In the genomic region with DNA sequence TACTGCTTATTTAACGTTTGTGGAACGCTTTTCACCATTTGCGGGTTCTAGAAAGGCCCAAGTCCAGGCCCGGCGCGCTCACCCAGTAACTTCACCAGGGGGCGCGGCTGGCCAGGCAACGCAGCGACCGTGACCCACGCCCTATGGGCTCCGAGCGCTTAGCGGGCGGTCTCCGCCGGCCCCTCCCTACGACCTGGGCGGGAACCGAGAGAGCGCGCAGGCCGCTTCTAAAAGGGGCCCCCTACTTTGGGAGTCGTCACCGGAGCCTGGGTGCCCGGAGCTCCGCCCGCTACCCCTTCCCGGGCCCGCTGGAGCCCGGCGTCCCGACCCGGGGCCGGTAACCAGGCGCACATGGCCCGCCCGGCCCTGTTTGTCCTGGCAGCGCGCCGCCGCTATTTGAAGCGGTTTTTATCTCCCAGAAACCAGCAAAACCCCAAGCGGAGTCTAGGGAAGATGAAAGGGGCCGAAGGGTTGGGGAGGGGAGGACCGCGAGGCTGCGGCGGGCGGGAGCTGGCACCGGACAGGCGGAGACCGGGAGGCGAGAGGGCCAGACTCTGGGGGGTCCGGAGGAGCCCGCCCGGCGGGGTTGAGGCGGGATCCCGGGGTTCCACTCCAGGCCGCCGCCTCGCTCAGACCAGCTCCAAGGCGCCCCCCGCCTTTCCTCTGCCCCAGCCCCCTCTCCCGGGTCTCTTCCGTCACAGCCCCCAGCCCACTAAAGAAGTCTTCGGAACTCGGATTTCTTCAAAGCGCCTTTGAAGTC, we compare ENCODE assay signal across 1 cellular context.
TF ChIP-seq lines count a peak whose summit lies in the region.

No MANE protein-coding gene starts in this region.

TF ChIP-seq in HepG2, 621 proteins besides CTCF, POLR2A, EP300 and RAD21 (continued from another document and continues in another):
- TF ChIP-seq, protein P1, sequence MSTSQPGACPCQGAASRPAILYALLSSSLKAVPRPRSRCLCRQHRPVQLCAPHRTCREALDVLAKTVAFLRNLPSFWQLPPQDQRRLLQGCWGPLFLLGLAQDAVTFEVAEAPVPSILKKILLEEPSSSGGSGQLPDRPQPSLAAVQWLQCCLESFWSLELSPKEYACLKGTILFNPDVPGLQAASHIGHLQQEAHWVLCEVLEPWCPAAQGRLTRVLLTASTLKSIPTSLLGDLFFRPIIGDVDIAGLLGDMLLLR (CRISPR knock-in tag; IDR thresholded peaks at IDR 0.05), result peak; percentile 66; the same call in 1 of the 2 replicates
- TF ChIP-seq CAMTA2 (CRISPR knock-in tag; IDR thresholded peaks at IDR 0.05; ENCODE audit: borderline replicate concordance) (peak; percentile 97; the same call in 1 of the 2 replicates), ZFAT (CRISPR knock-in tag; conservative IDR thresholded peaks at IDR 0.05) (0 out of 2 replicates have a peak, but pooled peaks have one; percentile 18), NR2F1 (CRISPR knock-in tag; IDR thresholded peaks at IDR 0.05) (peak; percentile 42 to 63; a peak in 1 of 4 replicates), FLYWCH1 (CRISPR knock-in tag; IDR thresholded peaks at IDR 0.05) (no peak), ZNF879 (CRISPR knock-in tag; IDR thresholded peaks at IDR 0.05) (0 out of 2 replicates have a peak, but pooled peaks have one; percentile 31), REPIN1 (CRISPR knock-in tag; IDR thresholded peaks at IDR 0.05; ENCODE audit: borderline replicate concordance, low read depth) (peak; percentile 80; the same call in 1 of the 2 replicates), ZNF235 (CRISPR knock-in tag; IDR thresholded peaks at IDR 0.05; ENCODE audit: borderline replicate concordance) (no peak; the same call in 1 of the 2 replicates), ZNF263 (CRISPR knock-in tag; IDR thresholded peaks at IDR 0.05) (0 out of 2 replicates have a peak, but pooled peaks have one; percentile 34), IRF2 (CRISPR knock-in tag; IDR thresholded peaks at IDR 0.05) (peak; percentile 46; the same call in 1 of the 2 replicates), GATAD2A (CRISPR knock-in tag; IDR thresholded peaks at IDR 0.05) (peak; percentile 59), ZNF430 (CRISPR knock-in tag; IDR thresholded peaks at IDR 0.05) (peak; percentile 70; the same call in 1 of the 2 replicates), DMAP1 (CRISPR knock-in tag; IDR thresholded peaks at IDR 0.05) (peak; percentile 88), ELF4 (CRISPR knock-in tag; IDR thresholded peaks at IDR 0.05; ENCODE audit: borderline replicate concordance) (peak; percentile 74; the same call in 1 of the 2 replicates), CENPX (CRISPR knock-in tag; IDR thresholded peaks at IDR 0.05) (no peak), ZNF598 (CRISPR knock-in tag; IDR thresholded peaks at IDR 0.05; ENCODE audit: borderline replicate concordance) (peak; percentile 55; the same call in 1 of the 2 replicates), GABPA (IDR thresholded peaks at IDR 0.05; ENCODE audit: low read depth, low read length) (no peak), GABPA (CRISPR knock-in tag; IDR thresholded peaks at IDR 0.05; ENCODE audit: low read depth) (peak; percentile 55; the same call in 1 of the 2 replicates), TGIF2 (CRISPR knock-in tag; IDR thresholded peaks at IDR 0.05) (peak; percentile 56), MAZ (IDR thresholded peaks at IDR 0.05; ENCODE audit: borderline replicate concordance, low read depth, low read length) (peak; percentile 71; the same call in 1 of the 2 replicates), MAZ (CRISPR knock-in tag; IDR thresholded peaks at IDR 0.05; ENCODE audit: low read depth) (peak; percentile 94), FIP1L1 (IDR thresholded peaks at IDR 0.05; ENCODE audit: borderline replicate concordance, insufficient read depth, low read depth, low read length) (no peak), ZBTB1 (CRISPR knock-in tag; IDR thresholded peaks at IDR 0.05; ENCODE audit: borderline replicate concordance) (no peak), PHF8 (CRISPR knock-in tag; IDR thresholded peaks at IDR 0.05) (peak; percentile 78), ZNF703 (CRISPR knock-in tag; IDR thresholded peaks at IDR 0.05; ENCODE audit: borderline replicate concordance) (peak; percentile 68), NONO (IDR thresholded peaks at IDR 0.05) (no peak), NONO (CRISPR knock-in tag; conservative IDR thresholded peaks at IDR 0.05) (peak; percentile 60; the same call in 1 of the 2 replicates)
- TF ChIP-seq, protein P2, sequence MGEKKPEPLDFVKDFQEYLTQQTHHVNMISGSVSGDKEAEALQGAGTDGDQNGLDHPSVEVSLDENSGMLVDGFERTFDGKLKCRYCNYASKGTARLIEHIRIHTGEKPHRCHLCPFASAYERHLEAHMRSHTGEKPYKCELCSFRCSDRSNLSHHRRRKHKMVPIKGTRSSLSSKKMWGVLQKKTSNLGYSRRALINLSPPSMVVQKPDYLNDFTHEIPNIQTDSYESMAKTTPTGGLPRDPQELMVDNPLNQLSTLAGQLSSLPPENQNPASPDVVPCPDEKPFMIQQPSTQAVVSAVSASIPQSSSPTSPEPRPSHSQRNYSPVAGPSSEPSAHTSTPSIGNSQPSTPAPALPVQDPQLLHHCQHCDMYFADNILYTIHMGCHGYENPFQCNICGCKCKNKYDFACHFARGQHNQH (CRISPR knock-in tag; IDR thresholded peaks at IDR 0.05), result peak; percentile 71
- TF ChIP-seq, protein P3, sequence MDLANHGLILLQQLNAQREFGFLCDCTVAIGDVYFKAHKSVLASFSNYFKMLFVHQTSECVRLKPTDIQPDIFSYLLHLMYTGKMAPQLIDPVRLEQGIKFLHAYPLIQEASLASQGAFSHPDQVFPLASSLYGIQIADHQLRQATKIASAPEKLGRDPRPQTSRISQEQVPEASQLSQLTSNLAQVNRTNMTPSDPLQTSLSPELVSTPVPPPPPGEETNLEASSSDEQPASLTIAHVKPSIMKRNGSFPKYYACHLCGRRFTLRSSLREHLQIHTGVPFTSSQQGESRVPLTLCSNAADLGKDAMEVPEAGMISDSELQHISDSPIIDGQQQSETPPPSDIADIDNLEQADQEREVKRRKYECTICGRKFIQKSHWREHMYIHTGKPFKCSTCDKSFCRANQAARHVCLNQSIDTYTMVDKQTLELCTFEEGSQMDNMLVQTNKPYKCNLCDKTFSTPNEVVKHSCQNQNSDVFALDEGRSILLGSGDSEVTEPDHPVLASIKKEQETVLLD (CRISPR knock-in tag; IDR thresholded peaks at IDR 0.05; ENCODE audit: low read depth), result peak; percentile 68; the same call in 1 of the 2 replicates
- TF ChIP-seq, protein P4, sequence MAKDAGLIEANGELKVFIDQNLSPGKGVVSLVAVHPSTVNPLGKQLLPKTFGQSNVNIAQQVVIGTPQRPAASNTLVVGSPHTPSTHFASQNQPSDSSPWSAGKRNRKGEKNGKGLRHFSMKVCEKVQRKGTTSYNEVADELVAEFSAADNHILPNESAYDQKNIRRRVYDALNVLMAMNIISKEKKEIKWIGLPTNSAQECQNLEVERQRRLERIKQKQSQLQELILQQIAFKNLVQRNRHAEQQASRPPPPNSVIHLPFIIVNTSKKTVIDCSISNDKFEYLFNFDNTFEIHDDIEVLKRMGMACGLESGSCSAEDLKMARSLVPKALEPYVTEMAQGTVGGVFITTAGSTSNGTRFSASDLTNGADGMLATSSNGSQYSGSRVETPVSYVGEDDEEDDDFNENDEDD (CRISPR knock-in tag; IDR thresholded peaks at IDR 0.05; ENCODE audit: borderline replicate concordance), result peak; percentile 83; the same call in 1 of the 2 replicates
- TF ChIP-seq, protein P5, sequence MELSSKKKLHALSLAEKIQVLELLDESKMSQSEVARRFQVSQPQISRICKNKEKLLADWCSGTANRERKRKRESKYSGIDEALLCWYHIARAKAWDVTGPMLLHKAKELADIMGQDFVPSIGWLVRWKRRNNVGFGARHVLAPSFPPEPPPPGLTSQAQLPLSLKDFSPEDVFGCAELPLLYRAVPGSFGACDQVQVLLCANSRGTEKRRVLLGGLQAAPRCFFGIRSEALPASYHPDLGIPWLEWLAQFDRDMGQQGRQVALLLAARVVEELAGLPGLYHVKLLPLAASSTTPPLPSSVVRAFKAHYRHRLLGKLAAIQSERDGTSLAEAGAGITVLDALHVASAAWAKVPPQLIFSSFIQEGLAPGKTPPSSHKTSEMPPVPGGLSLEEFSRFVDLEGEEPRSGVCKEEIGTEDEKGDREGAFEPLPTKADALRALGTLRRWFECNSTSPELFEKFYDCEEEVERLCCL (CRISPR knock-in tag; IDR thresholded peaks at IDR 0.05; ENCODE audit: borderline replicate concordance), result no peak
- TF ChIP-seq, protein P6, sequence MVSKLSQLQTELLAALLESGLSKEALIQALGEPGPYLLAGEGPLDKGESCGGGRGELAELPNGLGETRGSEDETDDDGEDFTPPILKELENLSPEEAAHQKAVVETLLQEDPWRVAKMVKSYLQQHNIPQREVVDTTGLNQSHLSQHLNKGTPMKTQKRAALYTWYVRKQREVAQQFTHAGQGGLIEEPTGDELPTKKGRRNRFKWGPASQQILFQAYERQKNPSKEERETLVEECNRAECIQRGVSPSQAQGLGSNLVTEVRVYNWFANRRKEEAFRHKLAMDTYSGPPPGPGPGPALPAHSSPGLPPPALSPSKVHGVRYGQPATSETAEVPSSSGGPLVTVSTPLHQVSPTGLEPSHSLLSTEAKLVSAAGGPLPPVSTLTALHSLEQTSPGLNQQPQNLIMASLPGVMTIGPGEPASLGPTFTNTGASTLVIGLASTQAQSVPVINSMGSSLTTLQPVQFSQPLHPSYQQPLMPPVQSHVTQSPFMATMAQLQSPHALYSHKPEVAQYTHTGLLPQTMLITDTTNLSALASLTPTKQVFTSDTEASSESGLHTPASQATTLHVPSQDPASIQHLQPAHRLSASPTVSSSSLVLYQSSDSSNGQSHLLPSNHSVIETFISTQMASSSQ (IDR thresholded peaks at IDR 0.05; ENCODE audit: low read depth), result peak; percentile 13; the same call in 1 of the 2 replicates
- TF ChIP-seq, protein P6 (CRISPR knock-in tag; IDR thresholded peaks at IDR 0.05; ENCODE audit: borderline replicate concordance), result peak; percentile 49; the same call in 1 of the 2 replicates
- TF ChIP-seq, protein P7, sequence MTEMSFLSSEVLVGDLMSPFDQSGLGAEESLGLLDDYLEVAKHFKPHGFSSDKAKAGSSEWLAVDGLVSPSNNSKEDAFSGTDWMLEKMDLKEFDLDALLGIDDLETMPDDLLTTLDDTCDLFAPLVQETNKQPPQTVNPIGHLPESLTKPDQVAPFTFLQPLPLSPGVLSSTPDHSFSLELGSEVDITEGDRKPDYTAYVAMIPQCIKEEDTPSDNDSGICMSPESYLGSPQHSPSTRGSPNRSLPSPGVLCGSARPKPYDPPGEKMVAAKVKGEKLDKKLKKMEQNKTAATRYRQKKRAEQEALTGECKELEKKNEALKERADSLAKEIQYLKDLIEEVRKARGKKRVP (CRISPR knock-in tag; IDR thresholded peaks at IDR 0.05), result no peak
- TF ChIP-seq, protein P8, sequence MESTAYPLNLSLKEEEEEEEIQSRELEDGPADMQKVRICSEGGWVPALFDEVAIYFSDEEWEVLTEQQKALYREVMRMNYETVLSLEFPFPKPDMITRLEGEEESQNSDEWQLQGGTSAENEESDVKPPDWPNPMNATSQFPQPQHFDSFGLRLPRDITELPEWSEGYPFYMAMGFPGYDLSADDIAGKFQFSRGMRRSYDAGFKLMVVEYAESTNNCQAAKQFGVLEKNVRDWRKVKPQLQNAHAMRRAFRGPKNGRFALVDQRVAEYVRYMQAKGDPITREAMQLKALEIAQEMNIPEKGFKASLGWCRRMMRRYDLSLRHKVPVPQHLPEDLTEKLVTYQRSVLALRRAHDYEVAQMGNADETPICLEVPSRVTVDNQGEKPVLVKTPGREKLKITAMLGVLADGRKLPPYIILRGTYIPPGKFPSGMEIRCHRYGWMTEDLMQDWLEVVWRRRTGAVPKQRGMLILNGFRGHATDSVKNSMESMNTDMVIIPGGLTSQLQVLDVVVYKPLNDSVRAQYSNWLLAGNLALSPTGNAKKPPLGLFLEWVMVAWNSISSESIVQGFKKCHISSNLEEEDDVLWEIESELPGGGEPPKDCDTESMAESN (CRISPR knock-in tag; conservative IDR thresholded peaks at IDR 0.05), result peak; percentile 62
- TF ChIP-seq, protein P9, sequence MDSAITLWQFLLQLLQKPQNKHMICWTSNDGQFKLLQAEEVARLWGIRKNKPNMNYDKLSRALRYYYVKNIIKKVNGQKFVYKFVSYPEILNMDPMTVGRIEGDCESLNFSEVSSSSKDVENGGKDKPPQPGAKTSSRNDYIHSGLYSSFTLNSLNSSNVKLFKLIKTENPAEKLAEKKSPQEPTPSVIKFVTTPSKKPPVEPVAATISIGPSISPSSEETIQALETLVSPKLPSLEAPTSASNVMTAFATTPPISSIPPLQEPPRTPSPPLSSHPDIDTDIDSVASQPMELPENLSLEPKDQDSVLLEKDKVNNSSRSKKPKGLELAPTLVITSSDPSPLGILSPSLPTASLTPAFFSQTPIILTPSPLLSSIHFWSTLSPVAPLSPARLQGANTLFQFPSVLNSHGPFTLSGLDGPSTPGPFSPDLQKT (CRISPR knock-in tag; IDR thresholded peaks at IDR 0.05; ENCODE audit: borderline replicate concordance), result no peak
